Comparison of ENCODE assay signal across 23 cellular contexts in the genomic region with DNA sequence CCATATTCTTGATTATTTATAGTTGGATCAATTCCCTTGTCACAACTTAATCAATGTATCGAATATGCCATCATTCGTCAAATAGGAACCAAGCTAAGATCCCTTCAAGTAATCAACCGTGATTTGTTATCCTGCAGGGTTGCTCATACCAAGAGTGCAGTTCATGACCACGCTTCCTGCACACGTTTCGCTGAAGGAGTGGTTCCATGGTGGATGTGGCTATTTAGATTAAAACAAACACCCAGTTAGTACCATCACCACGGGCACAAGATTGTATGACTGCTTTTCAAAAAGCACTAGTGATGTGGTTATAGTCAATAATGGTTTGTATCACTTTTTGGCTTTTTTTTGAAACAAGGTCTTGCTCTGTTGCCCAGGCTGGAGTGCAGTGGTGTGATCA.
"Had no signal": no experiment of that assay in that cellular context is flagged by ENCODE, and none has a peak within 500 bp of the region (broad histone marks: within the 10 kb centered on the region; RNA-seq: fewer than 3 reads in every experiment).

No MANE protein-coding gene starts in this region.

- H3K4me2 ChIP-seq: smooth muscle cell had no signal

- H3K4me1 ChIP-seq: SJSA1, vagina had no signal

- H3K27me3 ChIP-seq: brain microvascular endothelial cell, dorsolateral prefrontal cortex, right atrium auricular region, SJSA1, vagina had no signal

- FAIRE-seq: astrocyte, frontal cortex had no signal

- DNase-seq: activated CD4-positive, CD25-positive, alpha-beta regulatory T cell treated with anti-CD3 and anti-CD28 coated beads, Interleukin-2, amount 50 U/mL, for 72 hours; activated effector memory CD4-positive, alpha-beta T cell treated with anti-CD3 and anti-CD28 coated beads, Interleukin-2, amount 50 U/mL, for 16 hours; activated T-cell treated with anti-CD3 and anti-CD28 coated beads, Interleukin-2, amount 50 U/mL, for 48 hours; amniotic stem cell; brain microvascular endothelial cell; dorsolateral prefrontal cortex; effector memory CD4-positive, alpha-beta T cell; glutamatergic neuron; islet precursor cell; left ventricle myocardium inferior; mucosa of descending colon; stimulated activated CD4-positive, alpha-beta T cell treated with anti-CD3 and anti-CD28 coated beads, Interleukin-2, amount 100 ng/mL, for 24 hours; stimulated activated naive CD4-positive, alpha-beta T cell treated with Interleukin-2 at 50 U/mL for 16 hours had no signal

- H3K27ac ChIP-seq: brain microvascular endothelial cell, coronary artery, dorsolateral prefrontal cortex, left ventricle myocardium inferior, right atrium auricular region, SJSA1, thoracic aorta, vagina had no signal

- H3K36me3 Mint-ChIP-seq: natural killer cell treated with Interleukin-12 subunit alpha and Interleukin-12 subunit beta and Interleukin-15 and Interleukin-18, amount 100 ng/mL, for 72 hours had no signal

- H3K4me3 Mint-ChIP-seq: natural killer cell treated with Interleukin-12 subunit alpha and Interleukin-12 subunit beta and Interleukin-15 and Interleukin-18, amount 100 ng/mL, for 72 hours had no signal

- H3K36me3 ChIP-seq: brain microvascular endothelial cell, left ventricle myocardium inferior, right atrium auricular region, SJSA1, thoracic aorta, vagina had no signal

- H3K27ac Mint-ChIP-seq: natural killer cell treated with Interleukin-12 subunit alpha and Interleukin-12 subunit beta and Interleukin-15 and Interleukin-18, amount 100 ng/mL, for 72 hours had no signal

- H3K4me3 ChIP-seq: coronary artery, dorsolateral prefrontal cortex, left ventricle myocardium inferior, lung, mucosa of descending colon, right atrium auricular region, SJSA1, smooth muscle cell, thoracic aorta, vagina had no signal

- ATAC-seq: mucosa of descending colon; natural killer cell treated with Interleukin-12 subunit alpha and Interleukin-12 subunit beta and Interleukin-15 and Interleukin-18, amount 100 ng/mL, for 72 hours had no signal

- H3K9me3 ChIP-seq: left ventricle myocardium inferior, mucosa of descending colon, right atrium auricular region, SJSA1, thoracic aorta, vagina had no signal

- H3K9me3 Mint-ChIP-seq: natural killer cell treated with Interleukin-12 subunit alpha and Interleukin-12 subunit beta and Interleukin-15 and Interleukin-18, amount 100 ng/mL, for 72 hours had no signal
